1 cellular context compared by ENCODE assay signal in the genomic region with DNA sequence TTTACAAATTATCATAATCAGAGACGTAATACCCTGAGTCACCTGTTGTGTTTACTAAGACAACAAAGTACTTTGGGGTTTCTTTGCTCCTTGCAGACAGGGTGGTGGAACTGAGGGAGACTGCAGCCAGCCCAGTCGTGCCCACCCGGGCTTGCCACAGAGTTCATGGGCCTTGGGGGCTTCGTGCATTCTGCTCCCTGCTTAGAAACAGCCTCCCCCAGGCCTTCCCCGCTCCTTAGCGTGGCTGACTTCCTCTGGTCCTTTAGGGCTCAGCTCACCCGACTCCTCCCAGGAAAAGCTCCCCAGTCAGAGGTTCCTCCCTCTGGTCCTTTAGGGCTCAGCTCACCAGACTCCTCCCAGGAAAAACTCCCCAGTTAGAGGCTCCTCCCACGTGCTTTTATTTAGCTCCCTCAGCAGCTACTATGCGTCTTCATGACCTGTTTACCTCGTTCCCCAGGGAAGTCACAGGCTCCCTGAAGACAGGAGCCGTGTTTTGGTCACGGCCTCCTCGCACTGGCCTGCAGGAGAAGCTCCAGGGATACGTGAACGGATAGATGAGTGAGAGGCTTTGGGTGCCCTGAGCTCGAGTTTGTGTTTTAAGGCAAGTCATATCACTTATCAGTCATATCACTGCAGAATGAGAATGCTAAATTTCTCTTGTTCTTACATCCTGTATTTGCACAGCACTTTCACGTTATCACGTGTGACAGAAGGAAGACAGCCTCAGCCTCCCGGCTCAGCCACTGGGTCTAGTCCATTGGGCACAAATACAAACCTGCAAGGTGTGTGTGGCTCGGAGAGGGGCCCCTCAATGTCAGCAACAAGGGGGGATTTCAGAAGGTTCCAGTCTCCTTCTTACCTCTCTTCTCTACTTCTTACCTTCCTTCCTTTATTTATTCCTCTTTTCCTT.
TF ChIP-seq lines count a peak whose summit lies in the region.

No MANE protein-coding gene starts in this region.

TF ChIP-seq in K562, 482 proteins besides CTCF, POLR2A, EP300 and RAD21 (continued from another document and continues in another):
- TF ChIP-seq, protein P1, sequence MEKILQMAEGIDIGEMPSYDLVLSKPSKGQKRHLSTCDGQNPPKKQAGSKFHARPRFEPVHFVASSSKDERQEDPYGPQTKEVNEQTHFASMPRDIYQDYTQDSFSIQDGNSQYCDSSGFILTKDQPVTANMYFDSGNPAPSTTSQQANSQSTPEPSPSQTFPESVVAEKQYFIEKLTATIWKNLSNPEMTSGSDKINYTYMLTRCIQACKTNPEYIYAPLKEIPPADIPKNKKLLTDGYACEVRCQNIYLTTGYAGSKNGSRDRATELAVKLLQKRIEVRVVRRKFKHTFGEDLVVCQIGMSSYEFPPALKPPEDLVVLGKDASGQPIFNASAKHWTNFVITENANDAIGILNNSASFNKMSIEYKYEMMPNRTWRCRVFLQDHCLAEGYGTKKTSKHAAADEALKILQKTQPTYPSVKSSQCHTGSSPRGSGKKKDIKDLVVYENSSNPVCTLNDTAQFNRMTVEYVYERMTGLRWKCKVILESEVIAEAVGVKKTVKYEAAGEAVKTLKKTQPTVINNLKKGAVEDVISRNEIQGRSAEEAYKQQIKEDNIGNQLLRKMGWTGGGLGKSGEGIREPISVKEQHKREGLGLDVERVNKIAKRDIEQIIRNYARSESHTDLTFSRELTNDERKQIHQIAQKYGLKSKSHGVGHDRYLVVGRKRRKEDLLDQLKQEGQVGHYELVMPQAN (IDR thresholded peaks at IDR 0.05; ENCODE audit: borderline replicate concordance), result peak; percentile 35; the same call in 1 of the 2 replicates
- TF ChIP-seq ZNF444 (CRISPR knock-in tag; IDR thresholded peaks at IDR 0.05) (no peak), JUNB (CRISPR knock-in tag; conservative IDR thresholded peaks at IDR 0.05) (no peak), TAF15 (IDR thresholded peaks at IDR 0.05; ENCODE audit: low read depth, low read length) (no peak), POU5F1 (IDR thresholded peaks at IDR 0.05; ENCODE audit: borderline replicate concordance, low read depth, low read length, partially characterized antibody) (no peak), BDP1 (IDR thresholded peaks at IDR 0.05; ENCODE audit: insufficient read depth, insufficient read length) (no peak), E2F3 (CRISPR knock-in tag; IDR thresholded peaks at IDR 0.05) (0 out of 2 replicates have a peak, but pooled peaks have one; percentile 49), TARDBP (IDR thresholded peaks at IDR 0.05) (peak; percentile 52; the same call in 1 of the 2 replicates), RB1 (IDR thresholded peaks at IDR 0.05; ENCODE audit: low read depth) (peak; percentile 22; the same call in 1 of the 2 replicates), ZNF143 (CRISPR knock-in tag; IDR thresholded peaks at IDR 0.05) (no peak), ZNF174 (CRISPR knock-in tag; IDR thresholded peaks at IDR 0.05) (no peak), MTA3 (IDR thresholded peaks at IDR 0.05; ENCODE audit: borderline replicate concordance) (peak; percentile 90), CSDE1 (IDR thresholded peaks at IDR 0.05) (no peak), HMGN3 (IDR thresholded peaks at IDR 0.05; ENCODE audit: borderline replicate concordance, extremely low read depth, insufficient read length, low read depth, low read length) (no peak), CCNT2 (IDR thresholded peaks at IDR 0.05; ENCODE audit: borderline replicate concordance, extremely low read depth, insufficient read length, low read depth, low read length) (no peak), ZNF583 (CRISPR knock-in tag; IDR thresholded peaks at IDR 0.05) (no peak), SAP30 (IDR thresholded peaks at IDR 0.05; ENCODE audit: borderline replicate concordance, insufficient read depth, low read depth, low read length, poor library complexity, severe bottlenecking) (no peak), MTA2 (IDR thresholded peaks at IDR 0.05; ENCODE audit: low read depth) (peak; percentile 26; the same call in 1 of the 2 replicates), DMBX1 (CRISPR knock-in tag; IDR thresholded peaks at IDR 0.05; ENCODE audit: borderline replicate concordance) (peak; percentile 37; the same call in 1 of the 2 replicates), IRF2 (CRISPR knock-in tag; IDR thresholded peaks at IDR 0.05) (no peak), SIN3A (IDR thresholded peaks at IDR 0.05; ENCODE audit: borderline replicate concordance in 2 of 2, control insufficient read depth in 1 of 2, low read depth in 2 of 2, low read length in 2 of 2) (no peak), GTF2F1 (IDR thresholded peaks at IDR 0.05; ENCODE audit: low read depth, low read length) (no peak), SRSF9 (IDR thresholded peaks at IDR 0.05; ENCODE audit: borderline replicate concordance, low read depth, low read length) (no peak), HMG20B (CRISPR knock-in tag; IDR thresholded peaks at IDR 0.05) (no peak), SMC3 (conservative IDR thresholded peaks at IDR 0.05; ENCODE audit: insufficient read depth, low read depth, low read length) (no peak), ZNF431 (CRISPR knock-in tag; IDR thresholded peaks at IDR 0.05) (no peak), MEF2A (IDR thresholded peaks at IDR 0.05; ENCODE audit: control insufficient read depth, low read depth, low read length) (no peak), NFE2L1 (tag; IDR thresholded peaks at IDR 0.05; ENCODE audit: borderline replicate concordance, low read depth) (no peak), NFE2 (IDR thresholded peaks at IDR 0.05; ENCODE audit: low read depth) (peak; percentile 95), ERF (CRISPR knock-in tag; IDR thresholded peaks at IDR 0.05) (peak; percentile 83), HEY1 (CRISPR knock-in tag; IDR thresholded peaks at IDR 0.05; ENCODE audit: borderline replicate concordance) (no peak), NUFIP1 (IDR thresholded peaks at IDR 0.05; ENCODE audit: partially characterized antibody) (no peak), STAT5A (IDR thresholded peaks at IDR 0.05; ENCODE audit: borderline replicate concordance, low read length) (no peak; the same call in none of the 2 replicates), SRSF7 (optimal IDR thresholded peaks at IDR 0.05; ENCODE audit: low read depth, low read length) (no peak), FOXA1 (IDR thresholded peaks at IDR 0.05; ENCODE audit: borderline replicate concordance) (no peak), PHF21A (IDR thresholded peaks at IDR 0.05; ENCODE audit: borderline replicate concordance, low read depth) (no peak), ZC3H4 (CRISPR knock-in tag; IDR thresholded peaks at IDR 0.05; ENCODE audit: borderline replicate concordance) (no peak)
- TF ChIP-seq, protein P2, sequence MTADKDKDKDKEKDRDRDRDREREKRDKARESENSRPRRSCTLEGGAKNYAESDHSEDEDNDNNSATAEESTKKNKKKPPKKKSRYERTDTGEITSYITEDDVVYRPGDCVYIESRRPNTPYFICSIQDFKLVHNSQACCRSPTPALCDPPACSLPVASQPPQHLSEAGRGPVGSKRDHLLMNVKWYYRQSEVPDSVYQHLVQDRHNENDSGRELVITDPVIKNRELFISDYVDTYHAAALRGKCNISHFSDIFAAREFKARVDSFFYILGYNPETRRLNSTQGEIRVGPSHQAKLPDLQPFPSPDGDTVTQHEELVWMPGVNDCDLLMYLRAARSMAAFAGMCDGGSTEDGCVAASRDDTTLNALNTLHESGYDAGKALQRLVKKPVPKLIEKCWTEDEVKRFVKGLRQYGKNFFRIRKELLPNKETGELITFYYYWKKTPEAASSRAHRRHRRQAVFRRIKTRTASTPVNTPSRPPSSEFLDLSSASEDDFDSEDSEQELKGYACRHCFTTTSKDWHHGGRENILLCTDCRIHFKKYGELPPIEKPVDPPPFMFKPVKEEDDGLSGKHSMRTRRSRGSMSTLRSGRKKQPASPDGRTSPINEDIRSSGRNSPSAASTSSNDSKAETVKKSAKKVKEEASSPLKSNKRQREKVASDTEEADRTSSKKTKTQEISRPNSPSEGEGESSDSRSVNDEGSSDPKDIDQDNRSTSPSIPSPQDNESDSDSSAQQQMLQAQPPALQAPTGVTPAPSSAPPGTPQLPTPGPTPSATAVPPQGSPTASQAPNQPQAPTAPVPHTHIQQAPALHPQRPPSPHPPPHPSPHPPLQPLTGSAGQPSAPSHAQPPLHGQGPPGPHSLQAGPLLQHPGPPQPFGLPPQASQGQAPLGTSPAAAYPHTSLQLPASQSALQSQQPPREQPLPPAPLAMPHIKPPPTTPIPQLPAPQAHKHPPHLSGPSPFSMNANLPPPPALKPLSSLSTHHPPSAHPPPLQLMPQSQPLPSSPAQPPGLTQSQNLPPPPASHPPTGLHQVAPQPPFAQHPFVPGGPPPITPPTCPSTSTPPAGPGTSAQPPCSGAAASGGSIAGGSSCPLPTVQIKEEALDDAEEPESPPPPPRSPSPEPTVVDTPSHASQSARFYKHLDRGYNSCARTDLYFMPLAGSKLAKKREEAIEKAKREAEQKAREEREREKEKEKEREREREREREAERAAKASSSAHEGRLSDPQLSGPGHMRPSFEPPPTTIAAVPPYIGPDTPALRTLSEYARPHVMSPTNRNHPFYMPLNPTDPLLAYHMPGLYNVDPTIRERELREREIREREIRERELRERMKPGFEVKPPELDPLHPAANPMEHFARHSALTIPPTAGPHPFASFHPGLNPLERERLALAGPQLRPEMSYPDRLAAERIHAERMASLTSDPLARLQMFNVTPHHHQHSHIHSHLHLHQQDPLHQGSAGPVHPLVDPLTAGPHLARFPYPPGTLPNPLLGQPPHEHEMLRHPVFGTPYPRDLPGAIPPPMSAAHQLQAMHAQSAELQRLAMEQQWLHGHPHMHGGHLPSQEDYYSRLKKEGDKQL (CRISPR knock-in tag; IDR thresholded peaks at IDR 0.05; ENCODE audit: borderline replicate concordance), result no peak
- TF ChIP-seq, protein P3, sequence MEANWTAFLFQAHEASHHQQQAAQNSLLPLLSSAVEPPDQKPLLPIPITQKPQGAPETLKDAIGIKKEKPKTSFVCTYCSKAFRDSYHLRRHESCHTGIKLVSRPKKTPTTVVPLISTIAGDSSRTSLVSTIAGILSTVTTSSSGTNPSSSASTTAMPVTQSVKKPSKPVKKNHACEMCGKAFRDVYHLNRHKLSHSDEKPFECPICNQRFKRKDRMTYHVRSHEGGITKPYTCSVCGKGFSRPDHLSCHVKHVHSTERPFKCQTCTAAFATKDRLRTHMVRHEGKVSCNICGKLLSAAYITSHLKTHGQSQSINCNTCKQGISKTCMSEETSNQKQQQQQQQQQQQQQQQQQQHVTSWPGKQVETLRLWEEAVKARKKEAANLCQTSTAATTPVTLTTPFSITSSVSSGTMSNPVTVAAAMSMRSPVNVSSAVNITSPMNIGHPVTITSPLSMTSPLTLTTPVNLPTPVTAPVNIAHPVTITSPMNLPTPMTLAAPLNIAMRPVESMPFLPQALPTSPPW (CRISPR knock-in tag; IDR thresholded peaks at IDR 0.05), result 0 out of 2 replicates have a peak, but pooled peaks have one; percentile 43
- TF ChIP-seq, protein P4, sequence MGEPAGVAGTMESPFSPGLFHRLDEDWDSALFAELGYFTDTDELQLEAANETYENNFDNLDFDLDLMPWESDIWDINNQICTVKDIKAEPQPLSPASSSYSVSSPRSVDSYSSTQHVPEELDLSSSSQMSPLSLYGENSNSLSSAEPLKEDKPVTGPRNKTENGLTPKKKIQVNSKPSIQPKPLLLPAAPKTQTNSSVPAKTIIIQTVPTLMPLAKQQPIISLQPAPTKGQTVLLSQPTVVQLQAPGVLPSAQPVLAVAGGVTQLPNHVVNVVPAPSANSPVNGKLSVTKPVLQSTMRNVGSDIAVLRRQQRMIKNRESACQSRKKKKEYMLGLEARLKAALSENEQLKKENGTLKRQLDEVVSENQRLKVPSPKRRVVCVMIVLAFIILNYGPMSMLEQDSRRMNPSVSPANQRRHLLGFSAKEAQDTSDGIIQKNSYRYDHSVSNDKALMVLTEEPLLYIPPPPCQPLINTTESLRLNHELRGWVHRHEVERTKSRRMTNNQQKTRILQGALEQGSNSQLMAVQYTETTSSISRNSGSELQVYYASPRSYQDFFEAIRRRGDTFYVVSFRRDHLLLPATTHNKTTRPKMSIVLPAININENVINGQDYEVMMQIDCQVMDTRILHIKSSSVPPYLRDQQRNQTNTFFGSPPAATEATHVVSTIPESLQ (CRISPR knock-in tag; IDR thresholded peaks at IDR 0.05), result peak; percentile 46; the same call in 1 of the 2 replicates
- TF ChIP-seq, protein P5, sequence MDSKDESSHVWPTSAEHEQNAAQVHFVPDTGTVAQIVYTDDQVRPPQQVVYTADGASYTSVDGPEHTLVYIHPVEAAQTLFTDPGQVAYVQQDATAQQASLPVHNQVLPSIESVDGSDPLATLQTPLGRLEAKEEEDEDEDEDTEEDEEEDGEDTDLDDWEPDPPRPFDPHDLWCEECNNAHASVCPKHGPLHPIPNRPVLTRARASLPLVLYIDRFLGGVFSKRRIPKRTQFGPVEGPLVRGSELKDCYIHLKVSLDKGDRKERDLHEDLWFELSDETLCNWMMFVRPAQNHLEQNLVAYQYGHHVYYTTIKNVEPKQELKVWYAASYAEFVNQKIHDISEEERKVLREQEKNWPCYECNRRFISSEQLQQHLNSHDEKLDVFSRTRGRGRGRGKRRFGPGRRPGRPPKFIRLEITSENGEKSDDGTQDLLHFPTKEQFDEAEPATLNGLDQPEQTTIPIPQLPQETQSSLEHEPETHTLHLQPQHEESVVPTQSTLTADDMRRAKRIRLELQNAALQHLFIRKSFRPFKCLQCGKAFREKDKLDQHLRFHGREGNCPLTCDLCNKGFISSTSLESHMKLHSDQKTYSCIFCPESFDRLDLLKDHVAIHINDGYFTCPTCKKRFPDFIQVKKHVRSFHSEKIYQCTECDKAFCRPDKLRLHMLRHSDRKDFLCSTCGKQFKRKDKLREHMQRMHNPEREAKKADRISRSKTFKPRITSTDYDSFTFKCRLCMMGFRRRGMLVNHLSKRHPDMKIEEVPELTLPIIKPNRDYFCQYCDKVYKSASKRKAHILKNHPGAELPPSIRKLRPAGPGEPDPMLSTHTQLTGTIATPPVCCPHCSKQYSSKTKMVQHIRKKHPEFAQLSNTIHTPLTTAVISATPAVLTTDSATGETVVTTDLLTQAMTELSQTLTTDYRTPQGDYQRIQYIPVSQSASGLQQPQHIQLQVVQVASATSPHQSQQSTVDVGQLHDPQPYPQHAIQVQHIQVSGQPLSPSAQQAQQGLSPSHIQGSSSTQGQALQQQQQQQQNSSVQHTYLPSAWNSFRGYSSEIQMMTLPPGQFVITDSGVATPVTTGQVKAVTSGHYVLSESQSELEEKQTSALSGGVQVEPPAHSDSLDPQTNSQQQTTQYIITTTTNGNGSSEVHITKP (IDR thresholded peaks at IDR 0.05; ENCODE audit: partially characterized antibody), result peak; percentile 33
- TF ChIP-seq, protein P6, sequence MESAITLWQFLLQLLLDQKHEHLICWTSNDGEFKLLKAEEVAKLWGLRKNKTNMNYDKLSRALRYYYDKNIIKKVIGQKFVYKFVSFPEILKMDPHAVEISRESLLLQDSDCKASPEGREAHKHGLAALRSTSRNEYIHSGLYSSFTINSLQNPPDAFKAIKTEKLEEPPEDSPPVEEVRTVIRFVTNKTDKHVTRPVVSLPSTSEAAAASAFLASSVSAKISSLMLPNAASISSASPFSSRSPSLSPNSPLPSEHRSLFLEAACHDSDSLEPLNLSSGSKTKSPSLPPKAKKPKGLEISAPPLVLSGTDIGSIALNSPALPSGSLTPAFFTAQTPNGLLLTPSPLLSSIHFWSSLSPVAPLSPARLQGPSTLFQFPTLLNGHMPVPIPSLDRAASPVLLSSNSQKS (CRISPR knock-in tag; IDR thresholded peaks at IDR 0.05), result no peak
- TF ChIP-seq, protein P7, sequence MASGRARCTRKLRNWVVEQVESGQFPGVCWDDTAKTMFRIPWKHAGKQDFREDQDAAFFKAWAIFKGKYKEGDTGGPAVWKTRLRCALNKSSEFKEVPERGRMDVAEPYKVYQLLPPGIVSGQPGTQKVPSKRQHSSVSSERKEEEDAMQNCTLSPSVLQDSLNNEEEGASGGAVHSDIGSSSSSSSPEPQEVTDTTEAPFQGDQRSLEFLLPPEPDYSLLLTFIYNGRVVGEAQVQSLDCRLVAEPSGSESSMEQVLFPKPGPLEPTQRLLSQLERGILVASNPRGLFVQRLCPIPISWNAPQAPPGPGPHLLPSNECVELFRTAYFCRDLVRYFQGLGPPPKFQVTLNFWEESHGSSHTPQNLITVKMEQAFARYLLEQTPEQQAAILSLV (tag; IDR thresholded peaks at IDR 0.05), result no peak
